In the genomic region with DNA sequence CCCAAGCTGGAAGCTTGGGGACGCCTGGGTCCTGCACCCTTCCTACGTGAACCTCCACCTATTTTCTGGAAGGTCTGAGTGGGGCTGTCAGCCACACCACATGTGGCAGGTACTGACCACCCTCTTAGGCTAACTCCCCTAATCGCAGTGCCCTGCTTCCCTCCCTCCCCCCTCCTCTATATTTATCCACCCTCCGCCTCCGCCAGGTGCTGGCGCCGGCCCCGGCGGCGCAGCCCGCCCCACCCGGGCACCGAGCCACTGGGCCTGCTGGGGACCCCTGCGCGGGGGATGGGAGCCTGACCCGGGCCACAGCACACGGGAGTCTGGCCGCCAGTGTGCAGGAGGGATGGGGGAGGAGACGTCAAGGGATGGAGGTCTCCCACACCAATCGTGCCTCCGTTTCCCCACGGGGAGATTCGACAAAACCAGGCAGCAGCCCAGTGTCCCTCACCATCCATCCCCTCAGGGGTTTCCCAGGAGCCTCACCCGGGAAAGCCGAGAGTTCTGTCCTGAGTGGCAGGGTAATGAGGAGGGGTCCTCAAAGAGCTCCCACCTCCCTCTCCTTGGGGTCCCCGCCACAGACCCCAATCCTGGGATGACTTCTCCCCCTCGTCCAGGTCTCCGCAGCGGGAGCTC, we compare ENCODE assay signal across 8 cellular contexts. TPM values are rescaled to one million over a fixed set of nuclear protein-coding genes. Genes with fewer than 3 reads are reported as not detected.
DNase-seq lines count a peak whose midpoint lies in the region; ATAC-seq and TF ChIP-seq lines count a peak whose summit lies in the region.

No MANE protein-coding gene starts in this region.

- no peak for TF ChIP-seq POLR2A in NB4 (IDR thresholded peaks at IDR 0.05; ENCODE audit: extremely low read depth, insufficient read length)

- peak overlapping the region; percentile 96 for H3K27ac ChIP-seq in C4-2B
- H3K27ac ChIP-seq in coronary artery = peak overlapping the region; percentile 86 to 96

- DNase-seq in NB4 (ENCODE audit: low read depth) (peak; percentile 23), coronary artery (ENCODE audit: low spot score) (no peak), myocyte (ENCODE audit: low read depth) (peak; percentile 65), globus pallidus (ENCODE audit: low spot score) (no peak)
- no peak for DNase-seq in activated CD4-positive, alpha-beta T cell treated with anti-CD3 and anti-CD28 coated beads for 4 hours
- DNase-seq in activated CD4-positive, alpha-beta T cell treated with anti-CD3 and anti-CD28 coated beads for 48 hours = no peak

- H3K4me3 ChIP-seq in NB4 (ENCODE audit: low read depth, low read length) (peak overlapping the region; percentile 77), coronary artery (peak overlapping the region; percentile 93)

- TF ChIP-seq CTCF in C4-2B (conservative IDR thresholded peaks at IDR 0.05) (no peak), NB4 (IDR thresholded peaks at IDR 0.05; ENCODE audit: low read depth, low read length) (no peak), coronary artery (IDR thresholded peaks at IDR 0.05) (no peak)

- no peak for ATAC-seq in HG02852 (IDR thresholded peaks at IDR 0.05; ENCODE audit: unreplicated experiment)

RNA-seq across cellular contexts. Expression of a gene that starts 1.3 kb away (rescaled TPM):
- total RNA-seq in myocyte = 49.1 and 58.6 TPM in 2 replicates
- 14.1 TPM for polyA plus RNA-seq in myocyte (2012)

RNA-seq across cellular contexts. Expression of a gene that starts 6.2 kb away (rescaled TPM):
- 0.53 TPM in 1 of 2 replicates, not detected in the other for total RNA-seq in myocyte
- polyA plus RNA-seq in myocyte (2012) = 0.59 TPM

RNA-seq across cellular contexts. Expression of a gene that starts 6.9 kb away (rescaled TPM):
- total RNA-seq in myocyte = 2.6 and 3.4 TPM in 2 replicates
- polyA plus RNA-seq in myocyte (2012) = 3.2 TPM

RNA-seq across cellular contexts. Expression of a gene that starts 16.4 kb away (rescaled TPM):
- total RNA-seq in myocyte = 16.7 and 21.3 TPM in 2 replicates
- 33.1 TPM for polyA plus RNA-seq in myocyte (2012)

Comparison
In these comparisons a context has a peak if more than half of its experiments do, and no peak if none do; other contexts are left out.
1. DNase-seq: peak in NB4 (single experiment) and myocyte (single experiment); none in coronary artery (single experiment), activated CD4-positive, alpha-beta T cell treated with anti-CD3 and anti-CD28 coated beads for 4 hours (0 of 2), globus pallidus (single experiment) and activated CD4-positive, alpha-beta T cell treated with anti-CD3 and anti-CD28 coated beads for 48 hours (single experiment).